Comparison of ENCODE assay signal across 12 cellular contexts in genomic region chr13:21076265-21076653, GRCh38. TPM values are rescaled to one million over a fixed set of nuclear protein-coding genes. Genes with fewer than 3 reads are reported as not detected.
DNase-seq lines count a peak whose midpoint lies in the region; ATAC-seq and TF ChIP-seq lines count a peak whose summit lies in the region.
"Had no signal": no experiment of that assay in that cellular context is flagged by ENCODE, and none has a peak within 500 bp of the region (broad histone marks: within the 10 kb centered on the region; RNA-seq: fewer than 3 reads in every experiment).

No MANE protein-coding gene starts in this region.

- H3K36me3 Mint-ChIP-seq in activated naive CD4-positive, alpha-beta T cell treated with anti-CD3 and anti-CD28 coated beads, Interleukin-2, amount 50 U/mL, for 24 hours = no peaks in the 10 kb centered on the region
- H3K36me3 Mint-ChIP-seq in naive B cell = no peaks in the 10 kb centered on the region

- TF ChIP-seq CTCF in brain microvascular endothelial cell (IDR thresholded peaks at IDR 0.05; ENCODE audit: low read depth, low read length, missing control alignments) (no peak), upper lobe of right lung (IDR thresholded peaks at IDR 0.05) (no peak)

- peaks cover 33% of the 10 kb centered on the region for H3K4me1 ChIP-seq in upper lobe of right lung
- H3K4me1 ChIP-seq: parathyroid adenoma had no signal

- H3K4me3 ChIP-seq in brain microvascular endothelial cell (ENCODE audit: low read depth, low read length) (peak overlapping the region; percentile 27), upper lobe of right lung (peak overlapping the region; percentile 52)

- peaks cover 16% of the 10 kb centered on the region for H3K4me1 Mint-ChIP-seq in activated naive CD4-positive, alpha-beta T cell treated with anti-CD3 and anti-CD28 coated beads, Interleukin-2, amount 50 U/mL, for 24 hours
- H3K4me1 Mint-ChIP-seq in naive B cell = peaks cover 17 to 19% (median 18%) of the 10 kb centered on the region in 3 donors

- H3K27me3 Mint-ChIP-seq in activated naive CD4-positive, alpha-beta T cell treated with anti-CD3 and anti-CD28 coated beads, Interleukin-2, amount 50 U/mL, for 24 hours = peaks cover 9% of the 10 kb centered on the region
- H3K27me3 Mint-ChIP-seq in naive B cell = peaks cover 5 to 10% (median 8%) of the 10 kb centered on the region in 3 donors

- ATAC-seq in naive B cell (ENCODE audit: low read depth in 2 of 2) = no peak
- no peak for ATAC-seq in upper lobe of right lung
- ATAC-seq in HG02884 (IDR thresholded peaks at IDR 0.05; ENCODE audit: unreplicated experiment) = no peak

- H3K9me3 Mint-ChIP-seq in activated naive CD4-positive, alpha-beta T cell treated with anti-CD3 and anti-CD28 coated beads, Interleukin-2, amount 50 U/mL, for 24 hours = no peaks in the 10 kb centered on the region
- no peaks in the 10 kb centered on the region for H3K9me3 Mint-ChIP-seq in naive B cell
- H3K9me3 Mint-ChIP-seq: activated T-cell treated with anti-CD3 and anti-CD28 coated beads, Interleukin-2, amount 50 U/mL, for 72 hours had no signal

- H3K27ac ChIP-seq in brain microvascular endothelial cell (no peak overlapping the region), upper lobe of right lung (no peak overlapping the region)
- H3K27ac ChIP-seq: parathyroid adenoma had no signal

- no peaks in the 10 kb centered on the region for H3K27me3 ChIP-seq in brain microvascular endothelial cell (replicated peaks)
- no peaks in the 10 kb centered on the region for H3K27me3 ChIP-seq in upper lobe of right lung

- in situ Hi-C loops in brain microvascular endothelial cell (cut with HindIII; ENCODE audit: low pct_ligation_motif_present, low sequenced_read_pairs) = no loop called here
- in situ Hi-C loops in G401 (cut with HindIII; ENCODE audit: low sequenced_read_pairs) = no loop called here

- DNase-seq in activated naive CD4-positive, alpha-beta T cell treated with anti-CD3 and anti-CD28 coated beads, Interleukin-2, amount 50 U/mL, for 16 hours = no peak
- no peak for DNase-seq in brain microvascular endothelial cell
- no peak for DNase-seq in naive B cell
- no peak for DNase-seq in upper lobe of right lung
- no peak for DNase-seq in G401 (ENCODE audit: low spot score)
- no peak for DNase-seq in nucleus accumbens (lab: John Stamatoyannopoulos, UW)
- DNase-seq: NCI-H446 treated with DMSO at 0.1 percent for 48 hours had no signal

- peak overlapping the region; percentile 15 for H3K4me3 Mint-ChIP-seq in activated naive CD4-positive, alpha-beta T cell treated with anti-CD3 and anti-CD28 coated beads, Interleukin-2, amount 50 U/mL, for 24 hours
- peak overlapping the region in 7 of 8 donors; percentile 33 to 82 (median 63) for H3K4me3 Mint-ChIP-seq in naive B cell

- no peak overlapping the region for H3K27ac Mint-ChIP-seq in activated naive CD4-positive, alpha-beta T cell treated with anti-CD3 and anti-CD28 coated beads, Interleukin-2, amount 50 U/mL, for 24 hours
- H3K27ac Mint-ChIP-seq in naive B cell = no peak overlapping the region
- H3K27ac Mint-ChIP-seq: activated T-cell treated with anti-CD3 and anti-CD28 coated beads, Interleukin-2, amount 50 U/mL, for 72 hours had no signal

- no peaks in the 10 kb centered on the region for H3K9me3 ChIP-seq in upper lobe of right lung
- H3K9me3 ChIP-seq: SK-N-SH had no signal

- no peaks in the 10 kb centered on the region for H3K36me3 ChIP-seq in brain microvascular endothelial cell (replicated peaks)
- H3K36me3 ChIP-seq in upper lobe of right lung = no peaks in the 10 kb centered on the region

- intact Hi-C loops in upper lobe of right lung (cut with DNase I) = no loop called here

RNA-seq across cellular contexts. Expression of gene LATS2, which starts 14.9 kb away (rescaled TPM):
- polyA plus RNA-seq in naive B cell (ENCODE audit: low read depth in 6 of 6) = under 1 TPM in 5 of 6 donors, not detected in 1; 0.07 to 0.68 (median 0.21) TPM
- total RNA-seq in upper lobe of right lung = 44.1 TPM
- 17.8 and 27.3 TPM in 2 replicates for total RNA-seq in G401 (2014; rRNA removed; shearing (Covaris generic))
